8 cellular contexts compared by ENCODE assay signal in genomic region chr11:82902086-82902485, GRCh38. TPM values are rescaled to one million over a fixed set of nuclear protein-coding genes. Genes with fewer than 3 reads are reported as not detected.
DNase-seq lines count a peak whose midpoint lies in the region; ATAC-seq and TF ChIP-seq lines count a peak whose summit lies in the region.

No MANE protein-coding gene starts in this region.

- POLR2A ChIA-PET in Panc1 (lab: Charles Lee), result interaction anchor here (0.6 to 1.1 kb wide), 4 partner anchors 85 to 384 kb away, joined by 3 to 4 read pairs (median 3); partner anchors contain the start of gene CCDC90B

- CTCF ChIA-PET in Panc1 (lab: Charles Lee), result interaction anchor here (1.2 to 2.3 kb wide), 2 partner anchors 25 to 34 kb away, joined by 3 to 10 read pairs; no protein-coding TSS in a partner anchor

- BruUV-seq in Panc1 (replicated peaks; lab: Mats Ljungman, UMichigan), result TSS peak; percentile 78

- no peak for DNase-seq in Panc1 (ENCODE audit: low read depth, low spot score)
- DNase-seq in epithelial cell of esophagus (ENCODE audit: low read depth), result no peak
- no peak for DNase-seq in T1000 (lab: John Stamatoyannopoulos, UW)
- no peak for DNase-seq in HT-29 (ENCODE audit: low spot score)
- DNase-seq in DMS153 (lab: John Stamatoyannopoulos, UW), result no peak
- DNase-seq in left lobe of liver (ENCODE audit: low spot score), result no peak

- no peak for ATAC-seq in Panc1
- ATAC-seq in left lobe of liver, result no peak

- H3K27ac ChIP-seq in Panc1 (ENCODE audit: low read length) (peak overlapping the region; percentile 93), rectal smooth muscle tissue (ENCODE audit: low read depth, low read length) (no peak overlapping the region)

- H3K27me3 ChIP-seq in Panc1 (ENCODE audit: control insufficient read depth, insufficient read depth, low read length) (no peaks in the 10 kb centered on the region), rectal smooth muscle tissue (ENCODE audit: control insufficient read depth, insufficient read depth, low read length) (no peaks in the 10 kb centered on the region)

- TF ChIP-seq CTCF in GM12875 (IDR thresholded peaks at IDR 0.05; ENCODE audit: borderline replicate concordance, insufficient read depth, low read depth, low read length) (no peak), Panc1 (IDR thresholded peaks at IDR 0.05) (no peak), epithelial cell of esophagus (IDR thresholded peaks at IDR 0.05; ENCODE audit: insufficient read depth, low read depth, low read length, missing control alignments) (no peak)

- H3K4me3 ChIP-seq in GM12875 (ENCODE audit: low read depth, low read length), result peak overlapping the region; percentile 67
- H3K4me3 ChIP-seq in Panc1 (ENCODE audit: low read depth in 2 of 2, low read length in 2 of 2), result peak overlapping the region; percentile 75 to 91
- H3K4me3 ChIP-seq in epithelial cell of esophagus (ENCODE audit: low read length), result peak overlapping the region; percentile 89
- H3K4me3 ChIP-seq in rectal smooth muscle tissue (ENCODE audit: low read length), result peak overlapping the region; percentile 72

- H3K9me3 ChIP-seq in Panc1 (ENCODE audit: control insufficient read depth, insufficient read depth, low read depth, low read length), result no peaks in the 10 kb centered on the region

- H3K9ac ChIP-seq in rectal smooth muscle tissue (ENCODE audit: low read length), result no peak overlapping the region

- no peaks in the 10 kb centered on the region; the same call in 1 of the 2 replicates for H3K36me3 ChIP-seq in Panc1 (ENCODE audit: control insufficient read depth, insufficient read depth, low read length)
- H3K36me3 ChIP-seq in rectal smooth muscle tissue (ENCODE audit: control insufficient read depth, insufficient read depth, low read length), result no peaks in the 10 kb centered on the region

- peaks cover 20% of the 10 kb centered on the region for H3K4me1 ChIP-seq in Panc1 (ENCODE audit: control insufficient read depth, insufficient read depth, low read length)
- peaks cover 7% of the 10 kb centered on the region for H3K4me1 ChIP-seq in rectal smooth muscle tissue (ENCODE audit: control insufficient read depth, insufficient read depth, low read length)

- intact Hi-C loops in Panc1 (cut with micrococcal nuclease; ENCODE audit: unreplicated experiment), result loop anchor here (10.0 kb wide), 2 partner anchors 253 to 383 kb away; partner anchors contain the start of genes CCDC90B and PCF11

- in situ Hi-C loops in Panc1 (cut with HindIII; ENCODE audit: low pct_unique_long_range_greater_than_20kb, low sequenced_read_pairs), result no loop called here

RNA-seq across cellular contexts. Expression of gene DDIAS, which starts 0.6 kb away (rescaled TPM):
- total RNA-seq in Panc1 (2021; ENCODE audit: unreplicated experiment), result 22.9 TPM
- polyA plus RNA-seq in Panc1 (2012; ENCODE audit: insufficient read length), result 5.9 TPM
- total RNA-seq in HT-29 (2014; rRNA removed; shearing (Covaris generic)), result 5.2 and 5.7 TPM in 2 replicates
- 0.75 TPM for total RNA-seq in left lobe of liver

RNA-seq across cellular contexts. Expression of gene PRCP, which starts 1.9 kb away (rescaled TPM):
- total RNA-seq in Panc1 (2021; ENCODE audit: unreplicated experiment) (57.0 TPM), left lobe of liver (41.4 TPM)
- 43.6 TPM for polyA plus RNA-seq in Panc1 (2012; ENCODE audit: insufficient read length)
- total RNA-seq in HT-29 (2014; rRNA removed; shearing (Covaris generic)), result 4.4 and 7.0 TPM in 2 replicates
